29 cellular contexts compared by ENCODE assay signal in the genomic region with DNA sequence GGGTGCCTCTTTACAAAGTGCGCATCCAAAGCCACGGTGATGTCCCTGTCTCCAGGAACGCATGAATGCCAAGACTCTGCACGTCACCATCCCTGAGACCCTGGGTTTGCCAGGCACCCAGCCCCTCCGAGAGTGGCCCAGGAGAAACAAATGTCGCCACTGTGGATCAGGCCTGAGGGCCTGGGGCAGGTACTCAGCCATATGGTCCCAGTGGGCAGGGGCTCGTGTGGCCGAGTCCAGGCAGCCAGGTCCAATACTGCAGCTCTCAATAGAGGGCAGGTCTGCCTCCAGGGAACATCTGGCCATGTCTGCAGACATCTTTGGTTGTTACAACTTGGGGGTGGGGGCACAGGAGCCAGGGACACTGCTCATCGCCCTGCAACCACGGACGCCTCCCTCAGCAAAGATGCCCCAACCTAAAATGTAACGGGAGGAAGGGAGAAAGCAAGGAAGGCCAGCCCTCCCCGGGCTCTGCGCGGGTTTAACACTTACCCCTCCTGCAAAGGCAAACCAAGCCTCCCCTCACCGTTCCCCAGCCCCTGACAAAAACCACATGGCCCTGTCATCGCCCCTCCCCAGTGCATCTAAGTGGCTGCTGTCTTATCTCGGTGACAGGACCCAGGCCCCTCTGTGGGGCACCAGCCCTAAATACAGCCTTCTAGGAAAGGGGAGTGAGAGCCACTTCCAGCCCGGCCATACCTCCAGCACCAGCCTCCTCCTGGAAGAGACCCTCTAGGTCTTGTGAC. TPM values are rescaled to one million over a fixed set of nuclear protein-coding genes. Genes with fewer than 3 reads are reported as not detected.
A peak's percentile ranks its signal among the peaks of the same experiment; 100 is the strongest.
DNase-seq lines count a peak whose midpoint lies in the region; ATAC-seq and TF ChIP-seq lines count a peak whose summit lies in the region.
"Had no signal": no experiment of that assay in that cellular context is flagged by ENCODE, and none has a peak within 500 bp of the region (broad histone marks: within the 10 kb centered on the region; RNA-seq: fewer than 3 reads in every experiment).

No MANE protein-coding gene starts in this region.

- H3K56ac ChIP-seq in mesendoderm (ENCODE audit: low read length) = peak overlapping the region; percentile 50

- H2BK120ac ChIP-seq in mesendoderm (ENCODE audit: low read depth, low read length) = no peak overlapping the region

- WGBS in mesendoderm (ENCODE audit: extremely low coverage, insufficient coverage, low lambda C conversion rate) = no CpG with 5 or more reads among the region's 19 CpGs
- WGBS in smooth muscle cell (ENCODE audit: low lambda C conversion rate) = 30% methylated on average over 19 of the region's 19 CpGs

- H3K23ac ChIP-seq in mesendoderm (ENCODE audit: low read length) = no peak overlapping the region

- H3K4me1 ChIP-seq in right atrium auricular region (peaks cover 0 to 14% of the 10 kb centered on the region in 2 donors), mesendoderm (ENCODE audit: control insufficient read depth, low read depth, low read length) (peaks cover 6% of the 10 kb centered on the region), smooth muscle cell (ENCODE audit: low read depth) (peaks cover 16% of the 10 kb centered on the region)
- no peaks in the 10 kb centered on the region for H3K4me1 ChIP-seq in CD4-positive, alpha-beta memory T cell (ENCODE audit: insufficient read depth, low read length)
- H3K4me1 ChIP-seq: Caco-2, transverse colon had no signal

- no peak overlapping the region for H3K4me3 ChIP-seq in right atrium auricular region
- no peak overlapping the region for H3K4me3 ChIP-seq in fibroblast of villous mesenchyme (ENCODE audit: low read depth, low read length)
- no peak overlapping the region for H3K4me3 ChIP-seq in mesendoderm (ENCODE audit: low read length)
- no peak overlapping the region for H3K4me3 ChIP-seq in smooth muscle cell
- no peak overlapping the region for H3K4me3 ChIP-seq in CD4-positive, alpha-beta memory T cell (ENCODE audit: low read length in 2 of 2)
- H3K4me3 ChIP-seq: transverse colon had no signal

- CTCF ChIA-PET in CD4-positive, alpha-beta memory T cell (lab: Charles Lee; ENCODE audit: partially characterized antibody) = no interaction called here

- H2BK15ac ChIP-seq in mesendoderm (replicated peaks; ENCODE audit: low read depth) = no peak overlapping the region

- H3K36me3 Mint-ChIP-seq in CD4-positive, alpha-beta memory T cell = no peaks in the 10 kb centered on the region
- H3K36me3 Mint-ChIP-seq: activated naive CD4-positive, alpha-beta T cell treated with anti-CD3 and anti-CD28 coated beads, Interleukin-2, amount 50 U/mL, for 24 hours had no signal

- no peak overlapping the region for H2AK5ac ChIP-seq in mesendoderm (ENCODE audit: low read length)

- intact Hi-C loops in Right ventricle myocardium inferior (cut with DNase I) = no loop called here
- intact Hi-C loops in CD4-positive, alpha-beta memory T cell (cut with micrococcal nuclease) = no loop called here

- H4K8ac ChIP-seq in mesendoderm (ENCODE audit: low read depth, low read length) = no peak overlapping the region

- H3K18ac ChIP-seq in mesendoderm (ENCODE audit: low read length) = no peak overlapping the region

- peaks cover 15% of the 10 kb centered on the region for H3F3A ChIP-seq in smooth muscle cell (ENCODE audit: low read depth)

- no peak overlapping the region for H3K27ac ChIP-seq in right atrium auricular region
- no peak overlapping the region for H3K27ac ChIP-seq in mesendoderm (ENCODE audit: low read depth, low read length)
- peak overlapping the region; percentile 85 for H3K27ac ChIP-seq in smooth muscle cell (ENCODE audit: low read depth)
- no peak overlapping the region for H3K27ac ChIP-seq in CD4-positive, alpha-beta memory T cell (ENCODE audit: low read depth, low read length)
- H3K27ac ChIP-seq: neutrophil, transverse colon had no signal

- H3K27ac Mint-ChIP-seq in CD4-positive, alpha-beta memory T cell = no peak overlapping the region
- H3K27ac Mint-ChIP-seq: activated naive CD4-positive, alpha-beta T cell treated with anti-CD3 and anti-CD28 coated beads, Interleukin-2, amount 50 U/mL, for 24 hours; activated T-cell treated with anti-CD3 and anti-CD28 coated beads, Interleukin-2, amount 50 U/mL, for 72 hours; stimulated activated naive CD8-positive, alpha-beta T cell treated with anti-CD3 and anti-CD28 coated beads, Interleukin-15, Interleukin-2, amounts not matched to agents 100 ng/mL and 50 ng/mL, for 24 hours had no signal

- no peaks in the 10 kb centered on the region for H3K27me3 ChIP-seq in right atrium auricular region
- H3K27me3 ChIP-seq in mesendoderm (ENCODE audit: insufficient read depth, low read length, poor library complexity) = no peaks in the 10 kb centered on the region
- no peaks in the 10 kb centered on the region for H3K27me3 ChIP-seq in smooth muscle cell (ENCODE audit: low read depth)
- no peaks in the 10 kb centered on the region for H3K27me3 ChIP-seq in CD4-positive, alpha-beta memory T cell (ENCODE audit: insufficient read depth, low read length)
- H3K27me3 ChIP-seq: transverse colon had no signal

- peaks cover 0 to 7% (median 0%) of the 10 kb centered on the region in 8 donors for H3K9me3 Mint-ChIP-seq in CD4-positive, alpha-beta memory T cell
- H3K9me3 Mint-ChIP-seq: activated naive CD4-positive, alpha-beta T cell treated with anti-CD3 and anti-CD28 coated beads, Interleukin-2, amount 50 U/mL, for 24 hours; stimulated activated naive CD8-positive, alpha-beta T cell treated with anti-CD3 and anti-CD28 coated beads, Interleukin-15, Interleukin-2, amounts not matched to agents 100 ng/mL and 50 ng/mL, for 24 hours had no signal

- H3K9ac ChIP-seq in mesendoderm (ENCODE audit: low read length) (no peak overlapping the region), smooth muscle cell (ENCODE audit: low read depth) (no peak overlapping the region)

- no peak overlapping the region for H2AFZ ChIP-seq in smooth muscle cell (ENCODE audit: low read depth)

- H3K4me3 Mint-ChIP-seq in CD4-positive, alpha-beta memory T cell = no peak overlapping the region
- H3K4me3 Mint-ChIP-seq: activated naive CD4-positive, alpha-beta T cell treated with anti-CD3 and anti-CD28 coated beads, Interleukin-2, amount 50 U/mL, for 24 hours; activated T-cell treated with anti-CD3 and anti-CD28 coated beads, Interleukin-2, amount 50 U/mL, for 72 hours; stimulated activated naive CD8-positive, alpha-beta T cell treated with anti-CD3 and anti-CD28 coated beads, Interleukin-15, Interleukin-2, amounts not matched to agents 100 ng/mL and 50 ng/mL, for 24 hours had no signal

- no peak overlapping the region for H3K4ac ChIP-seq in mesendoderm (ENCODE audit: low read depth, low read length)

- H3K4me2 ChIP-seq in mesendoderm (ENCODE audit: low read length) (no peak overlapping the region), smooth muscle cell (peak overlapping the region; percentile 77)

- ATAC-seq in Right ventricle myocardium inferior = peak; percentile 56

- H3K36me3 ChIP-seq in right atrium auricular region = peaks cover 7% of the 10 kb centered on the region
- H3K36me3 ChIP-seq in mesendoderm (ENCODE audit: control insufficient read depth, insufficient read depth, low read length) = no peaks in the 10 kb centered on the region
- no peaks in the 10 kb centered on the region for H3K36me3 ChIP-seq in smooth muscle cell (ENCODE audit: low read depth)
- H3K36me3 ChIP-seq in CD4-positive, alpha-beta memory T cell (ENCODE audit: insufficient read depth, low read length) = no peaks in the 10 kb centered on the region
- H3K36me3 ChIP-seq: neutrophil, transverse colon had no signal

- H3K79me2 ChIP-seq in mesendoderm (ENCODE audit: control insufficient read depth, insufficient read depth, low read length) = no peaks in the 10 kb centered on the region
- peaks cover 14% of the 10 kb centered on the region for H3K79me2 ChIP-seq in smooth muscle cell (ENCODE audit: low read depth)

- TF ChIP-seq CTCF in right atrium auricular region (IDR thresholded peaks at IDR 0.05) (no peak), fibroblast of villous mesenchyme (IDR thresholded peaks at IDR 0.05; ENCODE audit: insufficient read depth, low read depth, low read length) (no peak), smooth muscle cell (IDR thresholded peaks at IDR 0.05; ENCODE audit: borderline replicate concordance, insufficient read depth, poor library complexity, severe bottlenecking) (no peak)

- H3K9me3 ChIP-seq in right atrium auricular region = peaks cover 0 to 16% of the 10 kb centered on the region in 2 donors
- H3K9me3 ChIP-seq in smooth muscle cell (replicated peaks; ENCODE audit: low read depth) = no peaks in the 10 kb centered on the region
- no peaks in the 10 kb centered on the region for H3K9me3 ChIP-seq in CD4-positive, alpha-beta memory T cell (ENCODE audit: control insufficient read depth in 1 of 2, low read length in 2 of 2)
- H3K9me3 ChIP-seq: Caco-2, neutrophil, transverse colon had no signal

- no peak for DNase-seq in Right ventricle myocardium inferior (ENCODE audit: missing footprints)
- no peak for DNase-seq in right atrium auricular region (ENCODE audit: low spot score)
- peak; percentile 42 for DNase-seq in fibroblast of villous mesenchyme (ENCODE audit: low read depth)
- DNase-seq in mesendoderm = peak; percentile 87
- peak; percentile 20 for DNase-seq in smooth muscle cell (lab: John Stamatoyannopoulos, UW; ENCODE audit: unreplicated experiment)
- DNase-seq in CD4-positive, alpha-beta memory T cell = no peak
- DNase-seq in iPS-NIHi11 (ENCODE audit: low spot score) = no peak
- no peak for DNase-seq in occipital lobe (lab: John Stamatoyannopoulos, UW)
- DNase-seq: 8988T; activated CD4-positive, alpha-beta T cell treated with anti-CD3 and anti-CD28 coated beads for 48 hours; anterior cingulate cortex; Caco-2; cerebellar nuclear complex; DND-41; hypothalamus; kidney glomerular epithelial cell; NCI-H1048; NCI-H187 treated with DMSO at 0.1 percent for 48 hours; NCI-H748 treated with DMSO at 0.1 percent for 48 hours; SHP77 treated with DMSO at 0.1 percent for 48 hours; stimulated activated CD4-positive, alpha-beta T cell treated with anti-CD3 and anti-CD28 coated beads, Interleukin-4, amount 100 ng/mL, for 24 hours; T-helper 1 cell; transverse colon had no signal

- H3K79me1 ChIP-seq in mesendoderm (ENCODE audit: low read length) = no peaks in the 10 kb centered on the region

- POLR2A ChIA-PET in CD4-positive, alpha-beta memory T cell (lab: Charles Lee; ENCODE audit: partially characterized antibody) = no interaction called here

- H4K5ac ChIP-seq in mesendoderm (ENCODE audit: low read length) = no peak overlapping the region

- H3K4me1 Mint-ChIP-seq in CD4-positive, alpha-beta memory T cell = peaks cover 0 to 6% (median 1%) of the 10 kb centered on the region in 4 donors

- no peaks in the 10 kb centered on the region for H4K20me1 ChIP-seq in smooth muscle cell (ENCODE audit: low read depth)

- H3K27me3 Mint-ChIP-seq in CD4-positive, alpha-beta memory T cell = peaks cover 13 to 25% of the 10 kb centered on the region in 2 donors

- H2BK5ac ChIP-seq in mesendoderm (ENCODE audit: low read length) = peak overlapping the region; percentile 2

RNA-seq across cellular contexts. Expression of gene PAPOLB, which starts 10.3 kb away (rescaled TPM):
- total RNA-seq in Right ventricle myocardium inferior = 0.08 TPM
- under 1 TPM; 0.11 to 0.28 TPM for total RNA-seq in right atrium auricular region
- total RNA-seq in fibroblast of villous mesenchyme = under 0.01 TPM in 1 of 2 replicates, not detected in the other
- polyA plus RNA-seq in mesendoderm (2013, experiment 1 of 2) = not detected
- polyA plus RNA-seq in mesendoderm (2013, experiment 2 of 2) = 0.01 TPM
- 0.18 TPM in 1 of 2 replicates, not detected in the other for total RNA-seq in smooth muscle cell
- polyA plus RNA-seq in smooth muscle cell = not detected in 2 replicates
- not detected for total RNA-seq in CD4-positive, alpha-beta memory T cell
- polyA plus RNA-seq in CD4-positive, alpha-beta memory T cell = not detected
- 0.94 TPM for total RNA-seq in occipital lobe
- total RNA-seq: Caco-2, mononuclear cell, renal cortical epithelial cell had no signal

RNA-seq across cellular contexts. Expression of gene RADIL, which starts 11.4 kb away (rescaled TPM):
- total RNA-seq in Right ventricle myocardium inferior (3.9 TPM), right atrium auricular region (10 to 100 TPM in 1 of 2 donors, 1 to 10 TPM in 1; 7.7 to 16.0 TPM), fibroblast of villous mesenchyme (under 0.01 and 0.32 TPM in 2 replicates), smooth muscle cell (4.1 and 4.7 TPM in 2 replicates), occipital lobe (2.3 TPM)
- 1.6 TPM for polyA plus RNA-seq in mesendoderm (2013, experiment 1 of 2)
- 1.4 TPM for polyA plus RNA-seq in mesendoderm (2013, experiment 2 of 2)
- polyA plus RNA-seq in smooth muscle cell = 8.0 and 10.7 TPM in 2 replicates
- total RNA-seq in CD4-positive, alpha-beta memory T cell = not detected
- not detected for polyA plus RNA-seq in CD4-positive, alpha-beta memory T cell
- total RNA-seq: Caco-2, mononuclear cell, renal cortical epithelial cell had no signal

Comparison
In these comparisons a context has a peak if more than half of its experiments do, and no peak if none do; other contexts are left out.
1. DNase-seq: peak in fibroblast of villous mesenchyme (single experiment), mesendoderm (single experiment) and smooth muscle cell (single experiment); none in Right ventricle myocardium inferior (single experiment), right atrium auricular region (single experiment), CD4-positive, alpha-beta memory T cell (0 of 5), iPS-NIHi11 (single experiment) and occipital lobe (single experiment).